20 cellular contexts compared by ENCODE assay signal in genomic region chr13:41501281-41501680, GRCh38. TPM values are rescaled to one million over a fixed set of nuclear protein-coding genes. Genes with fewer than 3 reads are reported as not detected.
A peak's percentile ranks its signal among the peaks of the same experiment; 100 is the strongest.
DNase-seq lines count a peak whose midpoint lies in the region; ATAC-seq, FAIRE-seq and TF ChIP-seq lines count a peak whose summit lies in the region.
"Had no signal": no experiment of that assay in that cellular context is flagged by ENCODE, and none has a peak within 500 bp of the region (broad histone marks: within the 10 kb centered on the region; RNA-seq: fewer than 3 reads in every experiment).

No MANE protein-coding gene starts in this region.

- peak overlapping the region in 5 of 7 donors; percentile 3 to 46 (median 28) for H3K27ac Mint-ChIP-seq in CD14-positive monocyte
- H3K27ac Mint-ChIP-seq in activated T-helper 17 cell treated with anti-CD3 and anti-CD28 coated beads, Interleukin-2, amount 50 U/mL, for 72 hours: no peak overlapping the region
- H3K27ac Mint-ChIP-seq: nephron had no signal

- no peak overlapping the region for H3K4me3 Mint-ChIP-seq in CD14-positive monocyte
- H3K4me3 Mint-ChIP-seq in activated T-helper 17 cell treated with anti-CD3 and anti-CD28 coated beads, Interleukin-2, amount 50 U/mL, for 72 hours: no peak overlapping the region
- H3K4me3 Mint-ChIP-seq: nephron had no signal

- no peaks in the 10 kb centered on the region for H3K36me3 Mint-ChIP-seq in CD14-positive monocyte
- peaks cover 5% of the 10 kb centered on the region for H3K36me3 Mint-ChIP-seq in activated T-helper 17 cell treated with anti-CD3 and anti-CD28 coated beads, Interleukin-2, amount 50 U/mL, for 72 hours (ENCODE audit: low read depth)

- DNase-seq in CD14-positive monocyte (ENCODE audit: low spot score): no peak
- DNase-seq in GM12891 (ENCODE audit: insufficient read length, low spot score): no peak
- peak; percentile 7 for DNase-seq in NOMO-1 treated with dmso at 0.1 percent for 144 hours (lab: John Stamatoyannopoulos, UW; ENCODE audit: unreplicated experiment)
- peak; percentile 20 for DNase-seq in germinal center (ENCODE audit: low spot score)
- no peak for DNase-seq in stimulated activated naive CD4-positive, alpha-beta T cell (lab: John Stamatoyannopoulos, UW)
- DNase-seq in T1000 (lab: John Stamatoyannopoulos, UW): no peak
- DNase-seq in tibial artery: no peak
- DNase-seq: activated CD4-positive, alpha-beta T cell treated with anti-CD3 and anti-CD28 coated beads for 1 hour; DMS153; hippocampal formation; mesenchymal stem cell; NCI-H1930; NCI-H446 treated with DMSO at 0.1 percent for 48 hours; posterior cingulate gyrus; stimulated activated CD4-positive, alpha-beta T cell treated with anti-CD3 and anti-CD28 coated beads, Interleukin-2, amount 100 ng/mL, for 48 hours; uterus had no signal

- H3K9me3 ChIP-seq in tibial artery: peaks cover 0 to 4% (median 0%) of the 10 kb centered on the region in 3 donors
- H3K9me3 ChIP-seq: SJCRH30, uterus had no signal

- peaks cover 5 to 16% (median 8%) of the 10 kb centered on the region in 7 donors for H3K9me3 Mint-ChIP-seq in CD14-positive monocyte
- peaks cover 15% of the 10 kb centered on the region for H3K9me3 Mint-ChIP-seq in activated T-helper 17 cell treated with anti-CD3 and anti-CD28 coated beads, Interleukin-2, amount 50 U/mL, for 72 hours

- no peak for ATAC-seq in activated T-helper 17 cell treated with anti-CD3 and anti-CD28 coated beads, Interleukin-2, amount 50 U/mL, for 72 hours (replicated peaks)

- H3K4me1 Mint-ChIP-seq in CD14-positive monocyte: peaks cover 24% of the 10 kb centered on the region
- peaks cover 39% of the 10 kb centered on the region for H3K4me1 Mint-ChIP-seq in activated T-helper 17 cell treated with anti-CD3 and anti-CD28 coated beads, Interleukin-2, amount 50 U/mL, for 72 hours
- H3K4me1 Mint-ChIP-seq: nephron had no signal

- peaks cover 0 to 24% (median 8%) of the 10 kb centered on the region in 4 donors for H3K4me1 ChIP-seq in tibial artery
- H3K4me1 ChIP-seq: uterus had no signal

- TF ChIP-seq POLR2A in GM12891 (IDR thresholded peaks at IDR 0.05; ENCODE audit: low read depth, low read length): no peak

- no peak overlapping the region for H3K27ac ChIP-seq in tibial artery
- H3K27ac ChIP-seq: SJCRH30, uterus had no signal

- intact Hi-C loops in CD14-positive monocyte (cut with micrococcal nuclease): no loop called here
- intact Hi-C loops in tibial artery (cut with DNase I; ENCODE audit: low total_unique reads): no loop called here

- no peak overlapping the region for H3K4me3 ChIP-seq in tibial artery
- H3K4me3 ChIP-seq: SJCRH30, uterus had no signal

- no peaks in the 10 kb centered on the region for H3K36me3 ChIP-seq in tibial artery
- H3K36me3 ChIP-seq: SJCRH30, uterus had no signal

- peaks cover under 1 to 4% (median 1%) of the 10 kb centered on the region in 3 donors for H3K27me3 Mint-ChIP-seq in CD14-positive monocyte (ENCODE audit: low read depth in 3 of 3)
- no peaks in the 10 kb centered on the region for H3K27me3 Mint-ChIP-seq in activated T-helper 17 cell treated with anti-CD3 and anti-CD28 coated beads, Interleukin-2, amount 50 U/mL, for 72 hours

- peak; percentile 67 for FAIRE-seq in GM12891 (lab: Jason Lieb, UNC)
- FAIRE-seq: colon had no signal

- no peaks in the 10 kb centered on the region for H3K27me3 ChIP-seq in tibial artery
- H3K27me3 ChIP-seq: SJCRH30, uterus had no signal

- no peak for TF ChIP-seq CTCF in CD14-positive monocyte (IDR thresholded peaks at IDR 0.05)
- TF ChIP-seq CTCF in tibial artery (IDR thresholded peaks at IDR 0.05): no peak

TF ChIP-seq in GM12891, 5 proteins besides CTCF, POLR2A, EP300 and RAD21:
- TF ChIP-seq POU2F2 (IDR thresholded peaks at IDR 0.05; ENCODE audit: low read depth, low read length) (no peak), SPI1 (IDR thresholded peaks at IDR 0.05; ENCODE audit: low read depth, low read length) (peak; percentile 84)

RNA-seq across cellular contexts. Expression of gene RGCC, which starts 43.9 kb away (rescaled TPM):
- 10 to 100 TPM in 1 of 2 donors, 1 to 10 TPM in 1; 4.3 to 26.0 TPM for polyA plus RNA-seq in CD14-positive monocyte
- 8.9 TPM for polyA plus RNA-seq in GM12891 (2012; ENCODE audit: low read depth, missing spikeins)
- 100 to 1,000 TPM in 1 of 2 donors, 10 to 100 TPM in 1; 57.0 to 163 TPM for total RNA-seq in activated T-helper 17 cell treated with anti-CD3 and anti-CD28 coated beads, Interleukin-2, amount 50 U/mL, for 72 hours
- total RNA-seq: SJCRH30 had no signal

Comparison
In these comparisons a context has a peak if more than half of its experiments do, and no peak if none do; other contexts are left out.
1. DNase-seq: peak in NOMO-1 treated with dmso at 0.1 percent for 144 hours (single experiment) and germinal center (single experiment); none in CD14-positive monocyte (single experiment), GM12891 (single experiment), stimulated activated naive CD4-positive, alpha-beta T cell (0 of 6), T1000 (single experiment) and tibial artery (0 of 2).